ENCODE assay signal across 21 cellular contexts in the genomic region with DNA sequence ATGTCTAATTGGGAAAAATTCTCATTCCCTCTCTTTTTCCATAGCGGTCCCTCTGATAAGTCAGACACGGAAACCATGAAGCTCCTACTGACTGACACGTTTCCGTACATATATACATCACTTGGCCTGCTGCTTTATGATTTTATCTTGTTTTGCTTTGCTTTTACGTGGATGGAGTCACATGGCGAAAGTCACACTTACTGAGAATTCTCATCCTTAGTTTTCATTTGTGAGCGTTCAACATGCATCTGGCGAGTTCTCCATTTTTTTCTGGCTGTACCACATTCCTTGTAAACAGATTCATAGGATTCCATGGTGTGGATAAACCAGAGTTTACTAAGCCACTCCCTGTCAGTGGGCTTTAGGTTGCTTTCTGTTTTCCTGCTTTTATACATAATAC. TPM values are rescaled to one million over a fixed set of nuclear protein-coding genes. Genes with fewer than 3 reads are reported as not detected.
"Had no signal": no experiment of that assay in that cellular context is flagged by ENCODE, and none has a peak within 500 bp of the region (broad histone marks: within the 10 kb centered on the region; RNA-seq: fewer than 3 reads in every experiment).

No MANE protein-coding gene starts in this region.

- H3K4me3 ChIP-seq: dorsolateral prefrontal cortex, lung, right atrium auricular region, upper lobe of left lung had no signal

- ATAC-seq: activated CD4-positive, alpha-beta T cell treated with anti-CD3 and anti-CD28 coated beads for 36 hours; esophagus mucosa; left cardiac atrium; naive thymus-derived CD4-positive, alpha-beta T cell; stimulated activated naive B cell treated with anti-CD40 and anti-IgM and Interleukin-4, amounts not matched to agents 10 μg/mL and 1 μg/mL and 100 μg/mL, for 72 hours had no signal

- H3K27me3 ChIP-seq: dorsolateral prefrontal cortex, neutrophil, right atrium auricular region, upper lobe of left lung had no signal

- H3K4me1 Mint-ChIP-seq: naive thymus-derived CD4-positive, alpha-beta T cell had no signal

- H3K4me3 Mint-ChIP-seq: activated CD4-positive, alpha-beta memory T cell treated with anti-CD3 and anti-CD28 coated beads, Interleukin-2, amount 10 ng/mL, durations not matched to agents 7 days and 5 days; activated CD4-positive, alpha-beta T cell treated with anti-CD3 and anti-CD28 coated beads for 36 hours; activated naive CD8-positive, alpha-beta T cell treated with anti-CD3 and anti-CD28 coated beads for 36 hours; naive thymus-derived CD4-positive, alpha-beta T cell; stimulated activated naive B cell treated with anti-CD40 and anti-IgM and Interleukin-4, amounts not matched to agents 10 μg/mL and 1 μg/mL and 100 μg/mL, for 72 hours had no signal

- H3K27ac ChIP-seq: dorsolateral prefrontal cortex, neutrophil, right atrium auricular region, upper lobe of left lung had no signal

- DNase-seq: activated CD4-positive, alpha-beta memory T cell treated with anti-CD3 and anti-CD28 coated beads, Interleukin-2, amount 10 ng/mL, durations not matched to agents 7 days and 5 days; activated CD4-positive, alpha-beta T cell treated with anti-CD3 and anti-CD28 coated beads for 36 hours; activated gamma-delta T cell treated with Interleukin-2 at 50 U/mL for 16 hours; activated naive CD8-positive, alpha-beta T cell treated with anti-CD3 and anti-CD28 coated beads for 36 hours; activated T-cell treated with anti-CD3 and anti-CD28 coated beads, Interleukin-2, amount 50 U/mL, for 48 hours; anterior cingulate cortex; dorsolateral prefrontal cortex; left cardiac atrium; naive thymus-derived CD4-positive, alpha-beta T cell; stimulated activated CD4-positive, alpha-beta T cell treated with anti-CD3 and anti-CD28 coated beads, Interleukin-1b, Interleukin-23, amount 100 ng/mL, for 48 hours; stimulated activated naive B cell treated with anti-CD40 and anti-IgM and Interleukin-4, amounts not matched to agents 10 μg/mL and 1 μg/mL and 100 μg/mL, for 72 hours; substantia nigra; T-helper 9 cell; upper lobe of left lung had no signal

- H3K27me3 Mint-ChIP-seq: activated CD4-positive, alpha-beta memory T cell treated with anti-CD3 and anti-CD28 coated beads, Interleukin-2, amount 10 ng/mL, durations not matched to agents 7 days and 5 days; activated CD4-positive, alpha-beta T cell treated with anti-CD3 and anti-CD28 coated beads for 36 hours; activated naive CD8-positive, alpha-beta T cell treated with anti-CD3 and anti-CD28 coated beads for 36 hours; naive thymus-derived CD4-positive, alpha-beta T cell; stimulated activated naive B cell treated with anti-CD40 and anti-IgM and Interleukin-4, amounts not matched to agents 10 μg/mL and 1 μg/mL and 100 μg/mL, for 72 hours had no signal

- H3K9me3 ChIP-seq: neutrophil, right atrium auricular region, upper lobe of left lung had no signal

- H3K27ac Mint-ChIP-seq: activated CD4-positive, alpha-beta memory T cell treated with anti-CD3 and anti-CD28 coated beads, Interleukin-2, amount 10 ng/mL, durations not matched to agents 7 days and 5 days; activated CD4-positive, alpha-beta T cell treated with anti-CD3 and anti-CD28 coated beads for 36 hours; activated naive CD8-positive, alpha-beta T cell treated with anti-CD3 and anti-CD28 coated beads for 36 hours; stimulated activated naive B cell treated with anti-CD40 and anti-IgM and Interleukin-4, amounts not matched to agents 10 μg/mL and 1 μg/mL and 100 μg/mL, for 72 hours had no signal

- H3K9me3 Mint-ChIP-seq: activated CD4-positive, alpha-beta memory T cell treated with anti-CD3 and anti-CD28 coated beads, Interleukin-2, amount 10 ng/mL, durations not matched to agents 7 days and 5 days; activated naive CD8-positive, alpha-beta T cell treated with anti-CD3 and anti-CD28 coated beads for 36 hours; naive thymus-derived CD4-positive, alpha-beta T cell; stimulated activated naive B cell treated with anti-CD40 and anti-IgM and Interleukin-4, amounts not matched to agents 10 μg/mL and 1 μg/mL and 100 μg/mL, for 72 hours had no signal

RNA-seq across cellular contexts. Expression of gene GDF15, which starts 24.3 kb away (rescaled TPM):
- total RNA-seq: activated CD4-positive, alpha-beta memory T cell treated with anti-CD3 and anti-CD28 coated beads, Interleukin-2, amount 10 ng/mL, durations not matched to agents 7 days and 5 days; activated CD4-positive, alpha-beta T cell treated with anti-CD3 and anti-CD28 coated beads for 36 hours; activated naive CD8-positive, alpha-beta T cell treated with anti-CD3 and anti-CD28 coated beads for 36 hours; mononuclear cell had no signal
- polyA plus RNA-seq: naive thymus-derived CD4-positive, alpha-beta T cell had no signal

RNA-seq across cellular contexts. Expression of gene LRRC25, which starts 35.8 kb away (rescaled TPM):
- total RNA-seq: activated CD4-positive, alpha-beta memory T cell treated with anti-CD3 and anti-CD28 coated beads, Interleukin-2, amount 10 ng/mL, durations not matched to agents 7 days and 5 days; activated CD4-positive, alpha-beta T cell treated with anti-CD3 and anti-CD28 coated beads for 36 hours; activated naive CD8-positive, alpha-beta T cell treated with anti-CD3 and anti-CD28 coated beads for 36 hours; bronchial epithelial cell; chondrocyte had no signal
